Comparison of ENCODE assay signal across 1 cellular context in the genomic region with DNA sequence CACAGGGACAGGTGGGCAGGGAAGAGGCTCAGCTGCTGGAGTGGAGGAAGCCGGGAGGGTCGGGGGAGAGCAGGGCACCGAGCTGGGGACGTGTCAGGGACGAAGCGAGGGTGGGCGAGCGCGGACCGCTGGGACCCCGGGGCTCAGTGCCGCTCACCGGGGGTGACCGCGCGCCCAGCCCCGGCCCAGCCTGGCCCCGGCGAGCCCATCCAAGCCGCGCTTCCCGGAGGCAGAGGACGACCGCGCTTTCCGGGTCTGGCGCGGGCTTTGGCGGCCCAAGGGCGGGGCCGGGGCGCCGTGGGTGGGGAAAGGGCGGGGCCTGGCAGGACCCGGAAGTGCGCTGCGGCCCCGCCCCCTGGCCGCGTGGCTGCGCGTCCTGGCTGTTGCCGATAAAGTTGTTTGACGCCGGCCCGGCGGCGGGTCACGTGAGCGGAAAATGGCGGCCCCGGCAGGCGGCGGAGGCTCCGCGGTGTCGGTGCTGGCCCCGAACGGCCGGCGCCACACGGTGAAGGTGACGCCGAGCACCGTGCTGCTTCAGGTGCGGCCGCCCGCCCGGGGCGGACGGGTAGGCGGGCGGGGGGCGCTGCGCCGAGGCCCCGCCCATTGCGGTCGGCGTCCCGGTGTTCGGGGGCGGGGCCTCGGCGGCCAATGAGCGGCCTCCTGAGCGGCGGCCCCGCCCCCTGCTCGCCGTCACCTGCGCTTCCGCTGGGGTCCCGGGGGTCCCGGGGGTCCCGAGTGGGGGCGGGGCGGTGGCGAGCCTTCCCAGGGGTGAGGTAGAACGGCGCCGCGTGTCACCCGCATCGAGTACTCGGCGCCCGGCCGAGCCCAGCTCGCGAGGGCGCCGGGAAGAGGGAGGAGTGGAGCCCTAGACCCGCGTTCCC.
TF ChIP-seq lines count a peak whose summit lies in the region.

A gene with protein sequence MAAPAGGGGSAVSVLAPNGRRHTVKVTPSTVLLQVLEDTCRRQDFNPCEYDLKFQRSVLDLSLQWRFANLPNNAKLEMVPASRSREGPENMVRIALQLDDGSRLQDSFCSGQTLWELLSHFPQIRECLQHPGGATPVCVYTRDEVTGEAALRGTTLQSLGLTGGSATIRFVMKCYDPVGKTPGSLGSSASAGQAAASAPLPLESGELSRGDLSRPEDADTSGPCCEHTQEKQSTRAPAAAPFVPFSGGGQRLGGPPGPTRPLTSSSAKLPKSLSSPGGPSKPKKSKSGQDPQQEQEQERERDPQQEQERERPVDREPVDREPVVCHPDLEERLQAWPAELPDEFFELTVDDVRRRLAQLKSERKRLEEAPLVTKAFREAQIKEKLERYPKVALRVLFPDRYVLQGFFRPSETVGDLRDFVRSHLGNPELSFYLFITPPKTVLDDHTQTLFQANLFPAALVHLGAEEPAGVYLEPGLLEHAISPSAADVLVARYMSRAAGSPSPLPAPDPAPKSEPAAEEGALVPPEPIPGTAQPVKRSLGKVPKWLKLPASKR (plus strand): TSS at position 419 of the 881 bp plus-strand sequence. CDS start 18 bp downstream, at position 437.

TF ChIP-seq in GM12878, 131 proteins besides CTCF, POLR2A, EP300 and RAD21 (continued from another document):
- TF ChIP-seq, protein P1, sequence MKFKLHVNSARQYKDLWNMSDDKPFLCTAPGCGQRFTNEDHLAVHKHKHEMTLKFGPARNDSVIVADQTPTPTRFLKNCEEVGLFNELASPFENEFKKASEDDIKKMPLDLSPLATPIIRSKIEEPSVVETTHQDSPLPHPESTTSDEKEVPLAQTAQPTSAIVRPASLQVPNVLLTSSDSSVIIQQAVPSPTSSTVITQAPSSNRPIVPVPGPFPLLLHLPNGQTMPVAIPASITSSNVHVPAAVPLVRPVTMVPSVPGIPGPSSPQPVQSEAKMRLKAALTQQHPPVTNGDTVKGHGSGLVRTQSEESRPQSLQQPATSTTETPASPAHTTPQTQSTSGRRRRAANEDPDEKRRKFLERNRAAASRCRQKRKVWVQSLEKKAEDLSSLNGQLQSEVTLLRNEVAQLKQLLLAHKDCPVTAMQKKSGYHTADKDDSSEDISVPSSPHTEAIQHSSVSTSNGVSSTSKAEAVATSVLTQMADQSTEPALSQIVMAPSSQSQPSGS (IDR thresholded peaks at IDR 0.05; ENCODE audit: low read length): no peak
- TF ChIP-seq KLF5 (IDR thresholded peaks at IDR 0.05; ENCODE audit: partially characterized antibody) (peak; percentile 94), PML (IDR thresholded peaks at IDR 0.05; ENCODE audit: low read length) (peak; percentile 71; the same call in 1 of the 2 replicates), EED (IDR thresholded peaks at IDR 0.05; ENCODE audit: low read depth) (no peak), CHD1 (IDR thresholded peaks at IDR 0.05; ENCODE audit: low read depth, low read length) (no peak)
- TF ChIP-seq, protein P2, sequence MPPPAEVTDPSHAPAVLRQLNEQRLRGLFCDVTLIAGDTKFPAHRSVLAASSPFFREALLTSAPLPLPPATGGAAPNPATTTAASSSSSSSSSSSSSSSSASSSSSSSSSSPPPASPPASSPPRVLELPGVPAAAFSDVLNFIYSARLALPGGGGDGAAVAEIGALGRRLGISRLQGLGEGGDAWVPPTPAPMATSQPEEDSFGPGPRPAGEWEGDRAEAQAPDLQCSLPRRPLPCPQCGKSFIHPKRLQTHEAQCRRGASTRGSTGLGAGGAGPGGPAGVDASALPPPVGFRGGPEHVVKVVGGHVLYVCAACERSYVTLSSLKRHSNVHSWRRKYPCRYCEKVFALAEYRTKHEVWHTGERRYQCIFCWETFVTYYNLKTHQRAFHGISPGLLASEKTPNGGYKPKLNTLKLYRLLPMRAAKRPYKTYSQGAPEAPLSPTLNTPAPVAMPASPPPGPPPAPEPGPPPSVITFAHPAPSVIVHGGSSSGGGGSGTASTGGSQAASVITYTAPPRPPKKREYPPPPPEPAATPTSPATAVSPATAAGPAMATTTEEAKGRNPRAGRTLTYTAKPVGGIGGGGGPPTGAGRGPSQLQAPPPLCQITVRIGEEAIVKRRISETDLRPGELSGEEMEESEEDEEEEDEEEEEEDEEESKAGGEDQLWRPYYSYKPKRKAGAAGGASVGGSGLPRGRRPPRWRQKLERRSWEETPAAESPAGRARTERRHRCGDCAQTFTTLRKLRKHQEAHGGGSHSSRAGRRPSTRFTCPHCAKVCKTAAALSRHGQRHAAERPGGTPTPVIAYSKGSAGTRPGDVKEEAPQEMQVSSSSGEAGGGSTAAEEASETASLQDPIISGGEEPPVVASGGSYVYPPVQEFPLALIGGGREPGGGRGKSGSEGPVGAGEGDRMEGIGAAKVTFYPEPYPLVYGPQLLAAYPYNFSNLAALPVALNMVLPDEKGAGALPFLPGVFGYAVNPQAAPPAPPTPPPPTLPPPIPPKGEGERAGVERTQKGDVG (CRISPR knock-in tag; IDR thresholded peaks at IDR 0.05): no peak
- TF ChIP-seq, protein P3, sequence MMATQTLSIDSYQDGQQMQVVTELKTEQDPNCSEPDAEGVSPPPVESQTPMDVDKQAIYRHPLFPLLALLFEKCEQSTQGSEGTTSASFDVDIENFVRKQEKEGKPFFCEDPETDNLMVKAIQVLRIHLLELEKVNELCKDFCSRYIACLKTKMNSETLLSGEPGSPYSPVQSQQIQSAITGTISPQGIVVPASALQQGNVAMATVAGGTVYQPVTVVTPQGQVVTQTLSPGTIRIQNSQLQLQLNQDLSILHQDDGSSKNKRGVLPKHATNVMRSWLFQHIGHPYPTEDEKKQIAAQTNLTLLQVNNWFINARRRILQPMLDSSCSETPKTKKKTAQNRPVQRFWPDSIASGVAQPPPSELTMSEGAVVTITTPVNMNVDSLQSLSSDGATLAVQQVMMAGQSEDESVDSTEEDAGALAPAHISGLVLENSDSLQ (IDR thresholded peaks at IDR 0.05): no peak
